ENCODE assay signal across 27 cellular contexts in the genomic region with DNA sequence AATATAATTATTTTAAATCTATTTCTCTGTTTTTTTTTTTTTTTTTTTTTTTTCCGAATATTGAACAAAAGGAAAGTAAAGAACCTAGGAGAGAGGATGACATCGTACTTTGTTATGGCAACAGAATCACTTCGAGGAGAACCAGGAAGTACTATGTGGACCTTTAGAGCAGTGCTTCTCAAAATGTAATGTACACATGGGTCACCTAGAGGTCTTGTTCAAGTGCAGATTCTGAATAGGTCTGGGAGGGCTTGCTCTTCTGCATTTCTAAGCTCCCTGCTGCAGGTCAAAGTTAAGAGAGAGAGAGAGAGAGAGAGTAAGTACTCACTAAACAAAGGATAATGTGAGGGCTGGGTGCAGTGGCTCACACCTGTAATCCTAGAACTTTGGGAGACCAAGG.
A peak's percentile ranks its signal among the peaks of the same experiment; 100 is the strongest.
DNase-seq lines count a peak whose midpoint lies in the region; ATAC-seq and TF ChIP-seq lines count a peak whose summit lies in the region.
"Had no signal": no experiment of that assay in that cellular context is flagged by ENCODE, and none has a peak within 500 bp of the region (broad histone marks: within the 10 kb centered on the region; RNA-seq: fewer than 3 reads in every experiment).

No MANE protein-coding gene starts in this region.

- ATAC-seq in lung (ENCODE audit: insufficient read depth, low FRiP score): peak; percentile 32
- no peak for ATAC-seq in activated T-cell treated with anti-CD3 and anti-CD28 coated beads, Interleukin-2, amount 50 U/mL, for 4 hours
- ATAC-seq: A549, GM23338, K562 had no signal

- no peaks in the 10 kb centered on the region for H3K9me3 Mint-ChIP-seq in activated T-cell treated with anti-CD3 and anti-CD28 coated beads, Interleukin-2, amount 50 U/mL, for 4 hours
- H3K9me3 Mint-ChIP-seq: GM23338 had no signal

- no peaks in the 10 kb centered on the region for H3K27me3 ChIP-seq in lung (ENCODE audit: control insufficient read depth, insufficient read depth)
- H3K27me3 ChIP-seq in testis: no peaks in the 10 kb centered on the region
- H3K27me3 ChIP-seq: BLaER1 treated with 17β-estradiol and CSF1 and Interleukin-3, amounts not matched to agents 10 nM and 100 nM had no signal

- no peak for TF ChIP-seq POLR2A in testis (IDR thresholded peaks at IDR 0.05)

- WGBS in lung, 2 donors: 53 to 61% methylated on average over 3 of the region's 3 CpGs
- 68 to 72% methylated on average over 3 of the region's 3 CpGs for WGBS in testis, 2 donors

- no peak overlapping the region for H3K4me3 ChIP-seq in lung
- no peak overlapping the region for H3K4me3 ChIP-seq in testis
- H3K4me3 ChIP-seq: A549; BLaER1 treated with 17β-estradiol and CSF1 and Interleukin-3, amounts not matched to agents 10 nM and 100 nM; GM23338; HAP-1; K562 had no signal

- H3K27ac ChIP-seq in lung (ENCODE audit: low read depth in 1 of 2, low read length in 1 of 2) (no peak overlapping the region), testis (no peak overlapping the region)
- H3K27ac ChIP-seq: A549; BLaER1 treated with 17β-estradiol and CSF1 and Interleukin-3, amounts not matched to agents 10 nM and 100 nM had no signal

- no peaks in the 10 kb centered on the region for H3K36me3 ChIP-seq in lung (ENCODE audit: control insufficient read depth in 2 of 2, insufficient read depth in 2 of 2, low read length in 2 of 2)
- no peaks in the 10 kb centered on the region for H3K36me3 ChIP-seq in testis (ENCODE audit: low read depth, missing control alignments)
- H3K36me3 ChIP-seq: BLaER1 treated with 17β-estradiol and CSF1 and Interleukin-3, amounts not matched to agents 10 nM and 100 nM; HAP-1 had no signal

- H3K4me1 Mint-ChIP-seq in activated T-cell treated with anti-CD3 and anti-CD28 coated beads, Interleukin-2, amount 50 U/mL, for 4 hours (ENCODE audit: low read depth): no peaks in the 10 kb centered on the region

- no peaks in the 10 kb centered on the region for H3K27me3 Mint-ChIP-seq in activated T-cell treated with anti-CD3 and anti-CD28 coated beads, Interleukin-2, amount 50 U/mL, for 4 hours (ENCODE audit: low read depth)
- H3K27me3 Mint-ChIP-seq: CD4-positive, alpha-beta T cell had no signal

- H3K4me1 ChIP-seq in lung (ENCODE audit: control insufficient read depth in 2 of 2, insufficient read depth in 2 of 2, low read length in 2 of 2) (no peaks in the 10 kb centered on the region), testis (no peaks in the 10 kb centered on the region)
- H3K4me1 ChIP-seq: A549; BLaER1 treated with 17β-estradiol and CSF1 and Interleukin-3, amounts not matched to agents 10 nM and 100 nM; HAP-1 had no signal

- H3K9me3 ChIP-seq in lung (ENCODE audit: control insufficient read depth in 2 of 2, insufficient read depth in 1 of 2, low read length in 1 of 2): no peaks in the 10 kb centered on the region
- H3K9me3 ChIP-seq in testis: no peaks in the 10 kb centered on the region
- H3K9me3 ChIP-seq: A549, HAP-1 had no signal

- intact Hi-C loops in testis (cut with DNase I; ENCODE audit: low total_unique reads): no loop called here

- TF ChIP-seq CTCF in lung (IDR thresholded peaks at IDR 0.05; ENCODE audit: control extremely low read depth, extremely low read depth) (no peak), testis (IDR thresholded peaks at IDR 0.05) (no peak)

- H3K4me3 Mint-ChIP-seq in activated T-cell treated with anti-CD3 and anti-CD28 coated beads, Interleukin-2, amount 50 U/mL, for 4 hours: no peak overlapping the region
- H3K4me3 Mint-ChIP-seq: CD4-positive, alpha-beta T cell; GM23338; HFFc6 had no signal

- DNase-seq in NCI-H748 (lab: John Stamatoyannopoulos, UW; ENCODE audit: unreplicated experiment) (peak; percentile 21), NCI-H748 treated with DMSO at 0.1 percent for 48 hours (lab: John Stamatoyannopoulos, UW) (no peak), NCI-H2029 (lab: John Stamatoyannopoulos, UW) (peak; percentile 78), NCI-H774 (lab: John Stamatoyannopoulos, UW) (peak; percentile 63), lung (ENCODE audit: low spot score) (no peak), testis (no peak)
- no peak for DNase-seq in activated T-cell treated with anti-CD3 and anti-CD28 coated beads, Interleukin-2, amount 50 U/mL, for 4 hours
- DNase-seq: AML-193; CD4-positive, alpha-beta T cell; DMS79 treated with DMSO at 0.1 percent for 48 hours; GF-D8; HFFc6; Kasumi-1; NCI-H1092 treated with DMSO at 0.1 percent for 48 hours; NCI-H146; NCI-H2081 treated with DMSO at 0.1 percent for 48 hours; NCI-H446; NCI-H524 treated with DMSO at 0.1 percent for 48 hours; NK-92 treated with Interleukin-12 subunit alpha and Interleukin-12 subunit beta, amount 100 ng/mL, for 24 hours; Right ventricle myocardium superior; RPMI8226; T-helper 1 cell had no signal

- no peaks in the 10 kb centered on the region for H3K36me3 Mint-ChIP-seq in activated T-cell treated with anti-CD3 and anti-CD28 coated beads, Interleukin-2, amount 50 U/mL, for 4 hours (ENCODE audit: insufficient read depth)

Comparison
In these comparisons a context has a peak if more than half of its experiments do, and no peak if none do; other contexts are left out.
1. DNase-seq: peak in NCI-H748 (single experiment), NCI-H2029 (single experiment) and NCI-H774 (single experiment); none in NCI-H748 treated with DMSO at 0.1 percent for 48 hours (single experiment), lung (single experiment), activated T-cell treated with anti-CD3 and anti-CD28 coated beads, Interleukin-2, amount 50 U/mL, for 4 hours (single experiment) and testis (single experiment).